Comparison of ENCODE assay signal across 26 cellular contexts in the genomic region with DNA sequence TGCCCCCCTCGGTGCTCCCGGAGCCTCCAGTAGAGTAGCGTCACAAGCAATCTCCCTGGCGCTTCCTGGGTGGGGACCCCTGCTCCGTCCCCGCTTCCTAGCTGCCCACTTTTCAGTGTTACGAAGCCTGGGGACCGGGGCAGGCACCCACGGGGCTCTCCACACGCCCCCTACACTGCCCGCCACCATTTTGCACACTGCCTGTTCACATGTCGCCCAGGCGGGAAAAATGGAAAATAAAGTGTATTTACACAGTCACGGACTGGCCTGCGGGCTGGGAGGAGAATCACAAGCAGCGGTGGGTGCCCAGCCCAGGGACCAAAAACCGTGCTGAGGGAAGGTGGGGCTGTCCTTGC. TPM values are rescaled to one million over a fixed set of nuclear protein-coding genes. Genes with fewer than 3 reads are reported as not detected.
"Had no signal": no experiment of that assay in that cellular context is flagged by ENCODE, and none has a peak within 500 bp of the region (broad histone marks: within the 10 kb centered on the region; RNA-seq: fewer than 3 reads in every experiment).

No MANE protein-coding gene starts in this region.

- H3K27ac ChIP-seq: breast epithelium, esophagus squamous epithelium, gastrocnemius medialis, parathyroid adenoma, sigmoid colon, upper lobe of left lung had no signal

- H3K9ac ChIP-seq: parathyroid adenoma had no signal

- H3K9me3 Mint-ChIP-seq: activated B cell treated with CpG ODN at 0.5 μM for 24 hours; activated naive CD8-positive, alpha-beta T cell treated with anti-CD3 and anti-CD28 coated beads for 36 hours; activated T-cell treated with anti-CD3 and anti-CD28 coated beads, Interleukin-2, amount 50 U/mL, for 24 hours; activated T-helper 17 cell treated with anti-CD3 and anti-CD28 coated beads, Interleukin-2, amount 50 U/mL, for 72 hours; central memory CD8-positive, alpha-beta T cell; effector memory CD8-positive, alpha-beta T cell; memory B cell; natural killer cell treated with Interleukin-12 subunit alpha and Interleukin-12 subunit beta and Interleukin-15 and Interleukin-18, amount 100 ng/mL, for 72 hours; T-helper 1 cell treated with Interleukin-12 subunit alpha and Interleukin-12 subunit beta and Interleukin-4 antibody, amounts not matched to agents 30 μg/mL and 1 μg/mL, for 36 hours had no signal

- H3K4me3 ChIP-seq: breast epithelium, dorsolateral prefrontal cortex, esophagus squamous epithelium, gastrocnemius medialis, sigmoid colon, upper lobe of left lung had no signal

- H3K27ac Mint-ChIP-seq: activated B cell treated with CpG ODN at 0.5 μM for 24 hours; activated CD4-positive, alpha-beta T cell treated with anti-CD3 and anti-CD28 coated beads for 36 hours; activated T-cell treated with anti-CD3 and anti-CD28 coated beads, Interleukin-2, amount 50 U/mL, for 24 hours; activated T-helper 17 cell treated with anti-CD3 and anti-CD28 coated beads, Interleukin-2, amount 50 U/mL, for 72 hours; effector memory CD8-positive, alpha-beta T cell; memory B cell had no signal

- H3K4me1 ChIP-seq: parathyroid adenoma had no signal

- H3K36me3 ChIP-seq: breast epithelium, gastrocnemius medialis, upper lobe of left lung had no signal

- H3K27me3 ChIP-seq: breast epithelium had no signal

- H3K9me3 ChIP-seq: breast epithelium, esophagus squamous epithelium, gastrocnemius medialis, sigmoid colon, upper lobe of left lung had no signal

- H3K4me3 Mint-ChIP-seq: activated B cell treated with CpG ODN at 0.5 μM for 24 hours; activated CD4-positive, alpha-beta T cell treated with anti-CD3 and anti-CD28 coated beads for 36 hours; activated naive CD8-positive, alpha-beta T cell treated with anti-CD3 and anti-CD28 coated beads for 36 hours; activated T-cell treated with anti-CD3 and anti-CD28 coated beads, Interleukin-2, amount 50 U/mL, for 24 hours; memory B cell; natural killer cell treated with Interleukin-12 subunit alpha and Interleukin-12 subunit beta and Interleukin-15 and Interleukin-18, amount 100 ng/mL, for 72 hours had no signal

- H3K36me3 Mint-ChIP-seq: activated naive CD8-positive, alpha-beta T cell treated with anti-CD3 and anti-CD28 coated beads for 36 hours; memory B cell; natural killer cell treated with Interleukin-12 subunit alpha and Interleukin-12 subunit beta and Interleukin-15 and Interleukin-18, amount 100 ng/mL, for 72 hours had no signal

- DNase-seq: activated B cell treated with CpG ODN at 0.5 μM for 24 hours; activated CD4-positive, alpha-beta T cell treated with anti-CD3 and anti-CD28 coated beads for 36 hours; activated CD4-positive, alpha-beta T cell treated with anti-CD3 and anti-CD28 coated beads, Interleukin-2, amount 50 U/mL, for 4 hours; activated CD8-positive, alpha-beta memory T cell treated with anti-CD3 and anti-CD28 coated beads for 24 hours; activated CD8-positive, alpha-beta memory T cell treated with anti-CD3 and anti-CD28 coated beads, Interleukin-2, amount 50 U/mL, for 4 hours; activated naive CD8-positive, alpha-beta T cell treated with anti-CD3 and anti-CD28 coated beads for 36 hours; activated T-cell treated with anti-CD3 and anti-CD28 coated beads, Interleukin-2, amount 50 U/mL, for 24 hours; dorsolateral prefrontal cortex; effector memory CD8-positive, alpha-beta T cell; esophagus squamous epithelium; gastrocnemius medialis; hypothalamus; left ventricle myocardium superior; sigmoid colon; stimulated activated CD4-positive, alpha-beta T cell treated with anti-CD3 and anti-CD28 coated beads, Interleukin-4, amount 100 ng/mL, for 1 hour; stimulated activated naive CD4-positive, alpha-beta T cell treated with Interleukin-2 at 50 U/mL for 16 hours had no signal

- H3K27me3 Mint-ChIP-seq: activated T-helper 17 cell treated with anti-CD3 and anti-CD28 coated beads, Interleukin-2, amount 50 U/mL, for 72 hours had no signal

RNA-seq across cellular contexts. Expression of a gene that starts 9.5 kb away (rescaled TPM):
- total RNA-seq: activated B cell treated with CpG ODN at 0.5 μM for 24 hours; endothelial cell of umbilical vein; gastrocnemius medialis; natural killer cell treated with Interleukin-12 subunit alpha and Interleukin-12 subunit beta and Interleukin-15 and Interleukin-18, amount 100 ng/mL, for 72 hours; sigmoid colon; subcutaneous adipose tissue had no signal

RNA-seq across cellular contexts. Expression of a gene that starts 23.6 kb away (rescaled TPM):
- total RNA-seq: activated B cell treated with CpG ODN at 0.5 μM for 24 hours; activated CD4-positive, alpha-beta T cell treated with anti-CD3 and anti-CD28 coated beads for 36 hours; activated naive CD8-positive, alpha-beta T cell treated with anti-CD3 and anti-CD28 coated beads for 36 hours; activated T-helper 17 cell treated with anti-CD3 and anti-CD28 coated beads, Interleukin-2, amount 50 U/mL, for 72 hours; natural killer cell treated with Interleukin-12 subunit alpha and Interleukin-12 subunit beta and Interleukin-15 and Interleukin-18, amount 100 ng/mL, for 72 hours; sigmoid colon had no signal

RNA-seq across cellular contexts. Expression of a gene that starts 49.9 kb away (rescaled TPM):
- total RNA-seq: activated B cell treated with CpG ODN at 0.5 μM for 24 hours, endothelial cell of umbilical vein, esophagus squamous epithelium, subcutaneous adipose tissue had no signal
